ENCODE assay signal across 8 cellular contexts in genomic region chr3:20039765-20040475, GRCh38. TPM values are rescaled to one million over a fixed set of nuclear protein-coding genes. Genes with fewer than 3 reads are reported as not detected.
A peak's percentile ranks its signal among the peaks of the same experiment; 100 is the strongest.
DNase-seq lines count a peak whose midpoint lies in the region; ATAC-seq and TF ChIP-seq lines count a peak whose summit lies in the region.

Gene KAT2B, plus strand, starts transcription at chr3:20040446. Its CDS starts 32 bp downstream, at chr3:20040478.

- in situ Hi-C loops in Panc1 (cut with HindIII; ENCODE audit: low pct_unique_long_range_greater_than_20kb, low sequenced_read_pairs), result no loop called here

- no peaks in the 10 kb centered on the region for H3K27me3 Mint-ChIP-seq in CD8-positive, alpha-beta memory T cell
- H3K27me3 Mint-ChIP-seq in activated T-helper 1 cell treated with anti-CD3 and anti-CD28 coated beads, Interleukin-12 subunit alpha, Interleukin-12 subunit beta, Interleukin-2, Interleukin-4 antibody, amounts not matched to agents 30 ng/mL and 10 ng/mL and 1 ng/mL, durations not matched to agents 14 hours and 24 hours and 36 hours (ENCODE audit: insufficient read depth), result no peaks in the 10 kb centered on the region
- H3K27me3 Mint-ChIP-seq in naive thymus-derived CD8-positive, alpha-beta T cell, result no peaks in the 10 kb centered on the region

- H3K36me3 Mint-ChIP-seq in CD8-positive, alpha-beta memory T cell, result peaks cover 0 to 13% (median 0%) of the 10 kb centered on the region in 3 donors
- peaks cover 1% of the 10 kb centered on the region for H3K36me3 Mint-ChIP-seq in activated T-helper 1 cell treated with anti-CD3 and anti-CD28 coated beads, Interleukin-12 subunit alpha, Interleukin-12 subunit beta, Interleukin-2, Interleukin-4 antibody, amounts not matched to agents 30 ng/mL and 10 ng/mL and 1 ng/mL, durations not matched to agents 14 hours and 24 hours and 36 hours (ENCODE audit: low read depth)
- no peaks in the 10 kb centered on the region for H3K36me3 Mint-ChIP-seq in naive thymus-derived CD8-positive, alpha-beta T cell

- DNase-seq in CD8-positive, alpha-beta memory T cell, result peak; percentile 76 to 90 (median 83)
- no peak for DNase-seq in Panc1 (ENCODE audit: low read depth, low spot score)
- DNase-seq in activated T-helper 1 cell treated with anti-CD3 and anti-CD28 coated beads, Interleukin-12 subunit alpha, Interleukin-12 subunit beta, Interleukin-2, Interleukin-4 antibody, amounts not matched to agents 30 ng/mL and 10 ng/mL and 1 ng/mL, durations not matched to agents 14 hours and 24 hours and 36 hours (ENCODE audit: low spot score), result peak; percentile 75
- peak; percentile 60 for DNase-seq in fibroblast of gingiva (ENCODE audit: low read depth)
- peak; percentile 78 to 93 (median 86) for DNase-seq in naive thymus-derived CD8-positive, alpha-beta T cell
- DNase-seq in stimulated activated naive CD4-positive, alpha-beta T cell treated with Interleukin-2 at 50 U/mL for 16 hours (lab: John Stamatoyannopoulos, UW), result peak; percentile 81

- no peaks in the 10 kb centered on the region for H3K9me3 ChIP-seq in CD8-positive, alpha-beta memory T cell (ENCODE audit: low read length)
- no peaks in the 10 kb centered on the region for H3K9me3 ChIP-seq in Panc1 (ENCODE audit: control insufficient read depth, insufficient read depth, low read depth, low read length)

- intact Hi-C loops in Panc1 (cut with micrococcal nuclease; ENCODE audit: unreplicated experiment), result no loop called here
- intact Hi-C loops in activated T-helper 1 cell treated with anti-CD3 and anti-CD28 coated beads, Interleukin-12 subunit alpha, Interleukin-12 subunit beta, Interleukin-2, Interleukin-4 antibody, amounts not matched to agents 30 ng/mL and 10 ng/mL and 1 ng/mL, durations not matched to agents 14 hours and 24 hours and 36 hours (cut with micrococcal nuclease), result loop anchor here (1.0 kb wide), 4 partner anchors 21 to 155 kb away; partner anchors contain the start of gene SGO1

- CTCF ChIA-PET in CD8-positive, alpha-beta memory T cell (lab: Charles Lee), result interaction anchor here (0.6 to 2.4 kb wide), 6 partner anchors 10 to 146 kb away, joined by 3 to 11 read pairs (median 4); partner anchors contain the start of gene SGO1
- CTCF ChIA-PET in Panc1 (lab: Charles Lee), result no interaction called here

- H3K27me3 ChIP-seq in CD8-positive, alpha-beta memory T cell (ENCODE audit: insufficient read depth, low read length, poor library complexity, severe bottlenecking), result no peaks in the 10 kb centered on the region
- H3K27me3 ChIP-seq in Panc1 (ENCODE audit: control insufficient read depth, insufficient read depth, low read length), result no peaks in the 10 kb centered on the region

- POLR2A ChIA-PET in CD8-positive, alpha-beta memory T cell (lab: Charles Lee), result interaction anchor here (2.0 to 3.5 kb wide), 2 partner anchors 11 to 92 kb away, joined by 6 to 15 read pairs; partner anchors contain the start of gene RAB5A
- POLR2A ChIA-PET in Panc1 (lab: Charles Lee), result no interaction called here
- POLR2A ChIA-PET in naive thymus-derived CD8-positive, alpha-beta T cell (lab: Charles Lee), result interaction anchor here (1.3 to 3.2 kb wide), 4 partner anchors 55 to 146 kb away, joined by 3 to 28 read pairs (median 13); partner anchors contain the start of genes RAB5A and SGO1

- H3K4me3 Mint-ChIP-seq in CD8-positive, alpha-beta memory T cell, result peak within 1 kb of the TSS; percentile 95 to 100 (median 99)
- peak within 1 kb of the TSS; percentile 99 for H3K4me3 Mint-ChIP-seq in activated T-helper 1 cell treated with anti-CD3 and anti-CD28 coated beads, Interleukin-12 subunit alpha, Interleukin-12 subunit beta, Interleukin-2, Interleukin-4 antibody, amounts not matched to agents 30 ng/mL and 10 ng/mL and 1 ng/mL, durations not matched to agents 14 hours and 24 hours and 36 hours
- H3K4me3 Mint-ChIP-seq in naive thymus-derived CD8-positive, alpha-beta T cell, result peak within 1 kb of the TSS; percentile 96 to 100 (median 97)

- TF ChIP-seq CTCF in Panc1 (IDR thresholded peaks at IDR 0.05), result peak; percentile 72

- BruUV-seq in Panc1 (replicated peaks; lab: Mats Ljungman, UMichigan), result no TSS peak

- H3K27ac Mint-ChIP-seq in CD8-positive, alpha-beta memory T cell, result peak within 1 kb of the TSS; percentile 92 to 99 (median 96)
- peak within 1 kb of the TSS; percentile 98 for H3K27ac Mint-ChIP-seq in activated T-helper 1 cell treated with anti-CD3 and anti-CD28 coated beads, Interleukin-12 subunit alpha, Interleukin-12 subunit beta, Interleukin-2, Interleukin-4 antibody, amounts not matched to agents 30 ng/mL and 10 ng/mL and 1 ng/mL, durations not matched to agents 14 hours and 24 hours and 36 hours
- peak within 1 kb of the TSS; percentile 94 to 98 (median 96) for H3K27ac Mint-ChIP-seq in naive thymus-derived CD8-positive, alpha-beta T cell

- no peaks in the 10 kb centered on the region for H3K36me3 ChIP-seq in CD8-positive, alpha-beta memory T cell (ENCODE audit: insufficient read depth, low read length)
- no peaks in the 10 kb centered on the region for H3K36me3 ChIP-seq in Panc1 (ENCODE audit: control insufficient read depth, insufficient read depth, low read length)

- peak within 1 kb of the TSS; percentile 98 for H3K4me3 ChIP-seq in CD8-positive, alpha-beta memory T cell (ENCODE audit: low read length)
- peak within 1 kb of the TSS; percentile 59 to 60 for H3K4me3 ChIP-seq in Panc1 (ENCODE audit: low read depth in 2 of 2, low read length in 2 of 2)

- peaks cover 43 to 54% (median 53%) of the 10 kb centered on the region in 3 donors for H3K4me1 Mint-ChIP-seq in CD8-positive, alpha-beta memory T cell
- peaks cover 61% of the 10 kb centered on the region for H3K4me1 Mint-ChIP-seq in activated T-helper 1 cell treated with anti-CD3 and anti-CD28 coated beads, Interleukin-12 subunit alpha, Interleukin-12 subunit beta, Interleukin-2, Interleukin-4 antibody, amounts not matched to agents 30 ng/mL and 10 ng/mL and 1 ng/mL, durations not matched to agents 14 hours and 24 hours and 36 hours (ENCODE audit: low read depth)
- peaks cover 37 to 56% (median 51%) of the 10 kb centered on the region in 4 donors for H3K4me1 Mint-ChIP-seq in naive thymus-derived CD8-positive, alpha-beta T cell

- peaks cover 49% of the 10 kb centered on the region for H3K4me1 ChIP-seq in CD8-positive, alpha-beta memory T cell (ENCODE audit: insufficient read depth, low read length)
- peaks cover 11% of the 10 kb centered on the region for H3K4me1 ChIP-seq in Panc1 (ENCODE audit: control insufficient read depth, insufficient read depth, low read length)

- peak within 1 kb of the TSS; percentile 88 for H3K27ac ChIP-seq in CD8-positive, alpha-beta memory T cell (ENCODE audit: low read depth, low read length)
- H3K27ac ChIP-seq in Panc1 (ENCODE audit: low read length), result peak within 1 kb of the TSS; percentile 63; the same call in 1 of the 2 replicates

- H3K9me3 Mint-ChIP-seq in CD8-positive, alpha-beta memory T cell, result no peaks in the 10 kb centered on the region
- H3K9me3 Mint-ChIP-seq in activated T-helper 1 cell treated with anti-CD3 and anti-CD28 coated beads, Interleukin-12 subunit alpha, Interleukin-12 subunit beta, Interleukin-2, Interleukin-4 antibody, amounts not matched to agents 30 ng/mL and 10 ng/mL and 1 ng/mL, durations not matched to agents 14 hours and 24 hours and 36 hours, result no peaks in the 10 kb centered on the region
- no peaks in the 10 kb centered on the region for H3K9me3 Mint-ChIP-seq in naive thymus-derived CD8-positive, alpha-beta T cell

- ATAC-seq in GM19397 (IDR thresholded peaks at IDR 0.05; ENCODE audit: unreplicated experiment) (peak; percentile 63), HG03571 (IDR thresholded peaks at IDR 0.05; ENCODE audit: unreplicated experiment) (peak; percentile 52), Panc1 (peak; percentile 89)
- ATAC-seq in naive thymus-derived CD8-positive, alpha-beta T cell, result peak; percentile 74 to 76

RNA-seq across cellular contexts. Expression of gene KAT2B, which starts in this region (rescaled TPM):
- total RNA-seq in CD8-positive, alpha-beta memory T cell, result 10 to 100 TPM; 48.7 to 48.8 TPM
- 5.8 TPM for polyA plus RNA-seq in CD8-positive, alpha-beta memory T cell
- total RNA-seq in Panc1 (2021; ENCODE audit: unreplicated experiment), result 16.4 TPM
- polyA plus RNA-seq in Panc1 (2012; ENCODE audit: insufficient read length), result 6.6 TPM
- total RNA-seq in activated T-helper 1 cell treated with anti-CD3 and anti-CD28 coated beads, Interleukin-12 subunit alpha, Interleukin-12 subunit beta, Interleukin-2, Interleukin-4 antibody, amounts not matched to agents 30 ng/mL and 10 ng/mL and 1 ng/mL, durations not matched to agents 14 hours and 24 hours and 36 hours, result 25.1 and 38.5 TPM in 2 replicates
- total RNA-seq in naive thymus-derived CD8-positive, alpha-beta T cell, result 10 to 100 TPM; 52.0 to 60.2 TPM
- 1 to 10 TPM; 2.9 to 5.9 (median 2.9) TPM for polyA plus RNA-seq in naive thymus-derived CD8-positive, alpha-beta T cell
